26 cellular contexts compared by ENCODE assay signal in the genomic region with DNA sequence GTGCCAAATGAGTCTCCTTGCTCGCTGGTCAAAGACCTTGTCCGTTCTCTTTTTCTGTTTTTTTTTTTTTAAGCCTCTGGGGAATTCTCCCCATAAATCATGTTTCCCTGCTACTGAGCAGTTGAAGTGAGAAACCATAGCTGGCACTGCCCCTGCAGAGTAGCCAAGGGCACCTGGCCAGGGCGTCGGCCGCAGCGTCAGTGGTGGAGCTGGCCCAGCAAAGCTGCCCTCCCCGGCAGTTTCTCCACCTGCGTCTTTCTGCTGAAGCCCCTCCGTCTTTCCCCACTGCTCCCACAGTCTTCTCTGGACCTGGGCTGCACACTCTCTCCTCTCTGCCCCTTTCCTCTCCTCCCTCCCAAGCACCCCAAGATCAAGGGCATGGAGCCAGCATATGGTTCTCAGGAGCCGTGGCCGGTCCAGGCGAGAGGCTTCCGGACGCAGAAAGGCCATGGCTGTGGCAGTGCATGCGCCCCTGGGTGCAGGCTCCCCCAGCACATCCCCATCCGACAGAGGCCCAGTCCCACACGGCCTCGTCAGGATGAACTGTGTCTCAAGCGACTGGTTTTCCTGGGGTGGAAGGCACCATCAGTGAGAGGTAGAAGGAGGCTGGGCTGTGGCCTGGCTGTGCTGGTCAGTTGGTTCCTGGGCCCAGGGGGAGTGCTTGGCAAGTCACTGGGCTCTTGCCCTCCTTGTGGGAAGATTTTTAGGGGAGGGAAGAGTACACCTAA.
A peak's percentile ranks its signal among the peaks of the same experiment; 100 is the strongest.
DNase-seq lines count a peak whose midpoint lies in the region; ATAC-seq, FAIRE-seq and TF ChIP-seq lines count a peak whose summit lies in the region.
"Had no signal": no experiment of that assay in that cellular context is flagged by ENCODE, and none has a peak within 500 bp of the region (broad histone marks: within the 10 kb centered on the region; RNA-seq: fewer than 3 reads in every experiment).

No MANE protein-coding gene starts in this region.

- WGBS in stomach, 5 donors: 81 to 90% (median 86%) methylated on average over 19 of the region's 19 CpGs
- no CpG with 5 or more reads among the region's 19 CpGs for WGBS in trophoblast cell (ENCODE audit: extremely low coverage, insufficient coverage, insufficient read length)

- H2BK5ac ChIP-seq in trophoblast cell (ENCODE audit: low read depth, low read length, poor library complexity): no peak overlapping the region

- H3K4me1 Mint-ChIP-seq in activated T-helper 2 cell treated with anti-CD3 and anti-CD28 coated beads, Interferon-gamma antibody, Interleukin-2, Interleukin-4, amounts not matched to agents 10 μg/mL and 5 μg/mL and 100 μg/mL, durations not matched to agents 14 hours and 24 hours and 36 hours (ENCODE audit: low read depth): no peaks in the 10 kb centered on the region
- H3K4me1 Mint-ChIP-seq: activated naive CD8-positive, alpha-beta T cell treated with anti-CD3 and anti-CD28 coated beads for 36 hours; CD8-positive, alpha-beta memory T cell; stimulated activated naive CD8-positive, alpha-beta T cell treated with anti-CD3 and anti-CD28 coated beads, Interleukin-15, amount 100 ng/mL, for 72 hours had no signal

- no peak overlapping the region for H2AK5ac ChIP-seq in trophoblast cell (ENCODE audit: low read length)

- H3K9me3 ChIP-seq in right atrium auricular region (no peaks in the 10 kb centered on the region), stomach (no peaks in the 10 kb centered on the region), trophoblast cell (ENCODE audit: insufficient read depth, low read depth, low read length) (peaks cover 5% of the 10 kb centered on the region)
- H3K9me3 ChIP-seq: transverse colon had no signal

- TF ChIP-seq EP300 in stomach (IDR thresholded peaks at IDR 0.05): no peak

- no peaks in the 10 kb centered on the region for H3K79me1 ChIP-seq in trophoblast cell (ENCODE audit: low read length)

- H3K9me3 Mint-ChIP-seq in activated T-helper 2 cell treated with anti-CD3 and anti-CD28 coated beads, Interferon-gamma antibody, Interleukin-2, Interleukin-4, amounts not matched to agents 10 μg/mL and 5 μg/mL and 100 μg/mL, durations not matched to agents 14 hours and 24 hours and 36 hours: no peaks in the 10 kb centered on the region
- H3K9me3 Mint-ChIP-seq: activated naive CD8-positive, alpha-beta T cell treated with anti-CD3 and anti-CD28 coated beads for 36 hours; activated T-helper 1 cell treated with anti-CD3 and anti-CD28 coated beads, Interleukin-12 subunit alpha, Interleukin-12 subunit beta, Interleukin-2, Interleukin-4 antibody, amounts not matched to agents 30 ng/mL and 10 ng/mL and 1 ng/mL, durations not matched to agents 14 hours and 24 hours and 36 hours; CD8-positive, alpha-beta memory T cell; stimulated activated naive CD8-positive, alpha-beta T cell treated with anti-CD3 and anti-CD28 coated beads, Interleukin-15, amount 100 ng/mL, for 72 hours had no signal

- no peak overlapping the region for H4K91ac ChIP-seq in trophoblast cell (ENCODE audit: low read depth, low read length)

- no peak overlapping the region for H3K18ac ChIP-seq in trophoblast cell (ENCODE audit: low read length)

- FAIRE-seq in H54 (lab: Jason Lieb, UNC): no peak
- FAIRE-seq: astrocyte, GM18507, TTC549 had no signal

- no peak overlapping the region for H3K23ac ChIP-seq in trophoblast cell (ENCODE audit: low read length)

- no peak overlapping the region for H4K8ac ChIP-seq in trophoblast cell (ENCODE audit: low read depth, low read length)

- no peak overlapping the region for H2AFZ ChIP-seq in trophoblast cell (ENCODE audit: insufficient read depth, low read length, poor library complexity)
- H2AFZ ChIP-seq: PC-9 had no signal

- no peak for TF ChIP-seq CTCF in right atrium auricular region (IDR thresholded peaks at IDR 0.05)
- TF ChIP-seq CTCF in stomach (IDR thresholded peaks at IDR 0.05): no peak

- no peak overlapping the region for H2BK120ac ChIP-seq in trophoblast cell (ENCODE audit: insufficient read depth, low read length, poor library complexity)

- H3K27ac Mint-ChIP-seq in activated T-helper 2 cell treated with anti-CD3 and anti-CD28 coated beads, Interferon-gamma antibody, Interleukin-2, Interleukin-4, amounts not matched to agents 10 μg/mL and 5 μg/mL and 100 μg/mL, durations not matched to agents 14 hours and 24 hours and 36 hours: no peak overlapping the region
- H3K27ac Mint-ChIP-seq: activated CD8-positive, alpha-beta T cell treated with anti-CD3 and anti-CD28 coated beads, Interleukin-2, amount 10 ng/mL, durations not matched to agents 7 days and 5 days; activated naive CD8-positive, alpha-beta T cell treated with anti-CD3 and anti-CD28 coated beads for 36 hours; activated T-helper 1 cell treated with anti-CD3 and anti-CD28 coated beads, Interleukin-12 subunit alpha, Interleukin-12 subunit beta, Interleukin-2, Interleukin-4 antibody, amounts not matched to agents 30 ng/mL and 10 ng/mL and 1 ng/mL, durations not matched to agents 14 hours and 24 hours and 36 hours; stimulated activated naive CD8-positive, alpha-beta T cell treated with anti-CD3 and anti-CD28 coated beads, Interleukin-15, amount 100 ng/mL, for 72 hours had no signal

- H3K27ac ChIP-seq in right atrium auricular region: no peak overlapping the region
- H3K27ac ChIP-seq in stomach: no peak overlapping the region
- no peak overlapping the region for H3K27ac ChIP-seq in trophoblast cell (ENCODE audit: low read depth, low read length)
- H3K27ac ChIP-seq: PC-9, transverse colon had no signal

- no peak overlapping the region for H3K4me3 Mint-ChIP-seq in activated T-helper 2 cell treated with anti-CD3 and anti-CD28 coated beads, Interferon-gamma antibody, Interleukin-2, Interleukin-4, amounts not matched to agents 10 μg/mL and 5 μg/mL and 100 μg/mL, durations not matched to agents 14 hours and 24 hours and 36 hours (ENCODE audit: low read depth)
- H3K4me3 Mint-ChIP-seq: activated CD8-positive, alpha-beta T cell treated with anti-CD3 and anti-CD28 coated beads, Interleukin-2, amount 10 ng/mL, durations not matched to agents 7 days and 5 days; activated naive CD8-positive, alpha-beta T cell treated with anti-CD3 and anti-CD28 coated beads for 36 hours; activated T-helper 1 cell treated with anti-CD3 and anti-CD28 coated beads, Interleukin-12 subunit alpha, Interleukin-12 subunit beta, Interleukin-2, Interleukin-4 antibody, amounts not matched to agents 30 ng/mL and 10 ng/mL and 1 ng/mL, durations not matched to agents 14 hours and 24 hours and 36 hours; CD8-positive, alpha-beta memory T cell; stimulated activated naive CD8-positive, alpha-beta T cell treated with anti-CD3 and anti-CD28 coated beads, Interleukin-15, amount 100 ng/mL, for 72 hours had no signal

- no peak overlapping the region for H4K12ac ChIP-seq in trophoblast cell (ENCODE audit: low read depth, low read length)

- no peak for ATAC-seq in Right ventricle myocardium inferior
- ATAC-seq: activated CD8-positive, alpha-beta T cell treated with anti-CD3 and anti-CD28 coated beads, Interleukin-2, amount 10 ng/mL, durations not matched to agents 7 days and 5 days; stimulated activated naive CD8-positive, alpha-beta T cell treated with anti-CD3 and anti-CD28 coated beads, Interleukin-15, amount 100 ng/mL, for 72 hours had no signal

- H3K4me1 ChIP-seq in right atrium auricular region: no peaks in the 10 kb centered on the region
- no peaks in the 10 kb centered on the region for H3K4me1 ChIP-seq in stomach
- peaks cover 3 to 4% of the 10 kb centered on the region in 2 experiments for H3K4me1 ChIP-seq in trophoblast cell (ENCODE audit: control insufficient read depth in 1 of 2, insufficient read depth in 2 of 2, low read length in 2 of 2)
- H3K4me1 ChIP-seq: transverse colon had no signal

- no peak overlapping the region for H3K14ac ChIP-seq in trophoblast cell (ENCODE audit: low read length)

- H3K27me3 Mint-ChIP-seq in activated T-helper 2 cell treated with anti-CD3 and anti-CD28 coated beads, Interferon-gamma antibody, Interleukin-2, Interleukin-4, amounts not matched to agents 10 μg/mL and 5 μg/mL and 100 μg/mL, durations not matched to agents 14 hours and 24 hours and 36 hours (ENCODE audit: low read depth): no peaks in the 10 kb centered on the region
- H3K27me3 Mint-ChIP-seq: activated naive CD8-positive, alpha-beta T cell treated with anti-CD3 and anti-CD28 coated beads for 36 hours had no signal

- peak; percentile 21 for DNase-seq in right atrium auricular region (ENCODE audit: low spot score)
- no peak for DNase-seq in Right ventricle myocardium inferior (ENCODE audit: missing footprints)
- peak; percentile 2 for DNase-seq in activated T-helper 2 cell treated with anti-CD3 and anti-CD28 coated beads, Interferon-gamma antibody, Interleukin-2, Interleukin-4, amounts not matched to agents 10 μg/mL and 5 μg/mL and 100 μg/mL, durations not matched to agents 14 hours and 24 hours and 36 hours (ENCODE audit: low spot score)
- DNase-seq in mesenteric fat pad (ENCODE audit: low spot score): peak; percentile 82
- DNase-seq in stomach: peak; percentile 23
- no peak for DNase-seq in H54 (ENCODE audit: insufficient read length, low spot score)
- no peak for DNase-seq in trophoblast cell
- DNase-seq in kidney glomerular epithelial cell (lab: John Stamatoyannopoulos, UW): no peak
- DNase-seq: activated CD4-positive, CD25-positive, alpha-beta regulatory T cell treated with anti-CD3 and anti-CD28 coated beads, Interleukin-2, amount 50 U/mL, for 72 hours; activated CD8-positive, alpha-beta T cell treated with anti-CD3 and anti-CD28 coated beads, Interleukin-2, amount 10 ng/mL, durations not matched to agents 7 days and 5 days; activated naive CD8-positive, alpha-beta T cell treated with anti-CD3 and anti-CD28 coated beads for 36 hours; central memory CD4-positive, alpha-beta T cell; DMS53; Karpas-422; mesenchymal stem cell; MV-4-11; NCI-H510A; PC-9; stimulated activated naive CD8-positive, alpha-beta T cell treated with anti-CD3 and anti-CD28 coated beads, Interleukin-15, amount 100 ng/mL, for 72 hours; T-helper 1 cell had no signal

- H3K36me3 ChIP-seq in right atrium auricular region: no peaks in the 10 kb centered on the region
- H3K36me3 ChIP-seq in stomach: no peaks in the 10 kb centered on the region
- no peaks in the 10 kb centered on the region for H3K36me3 ChIP-seq in trophoblast cell (ENCODE audit: control insufficient read depth in 1 of 2, insufficient read depth in 2 of 2, low read length in 2 of 2)
- H3K36me3 ChIP-seq: transverse colon had no signal

- H3K4me3 ChIP-seq in right atrium auricular region (no peak overlapping the region), stomach (no peak overlapping the region), trophoblast cell (ENCODE audit: low read depth, low read length) (no peak overlapping the region)
- H3K4me3 ChIP-seq: PC-9, transverse colon had no signal

- H3K4ac ChIP-seq in trophoblast cell (ENCODE audit: low read depth, low read length): no peak overlapping the region

- H3K4me2 ChIP-seq in trophoblast cell (ENCODE audit: low read length): no peak overlapping the region
- H3K4me2 ChIP-seq: PC-9 had no signal

- TF ChIP-seq POLR2A in stomach (IDR thresholded peaks at IDR 0.05) (no peak), H54 (IDR thresholded peaks at IDR 0.05; ENCODE audit: low read depth, low read length) (no peak)

- H3K27me3 ChIP-seq in right atrium auricular region: no peaks in the 10 kb centered on the region
- H3K27me3 ChIP-seq in stomach: no peaks in the 10 kb centered on the region
- H3K27me3 ChIP-seq in trophoblast cell (ENCODE audit: insufficient read depth, low read length): no peaks in the 10 kb centered on the region
- H3K27me3 ChIP-seq: transverse colon had no signal

- intact Hi-C loops in Right ventricle myocardium inferior (cut with DNase I): loop anchor here (2.0 to 5.0 kb wide), 2 partner anchors 78 to 323 kb away; no protein-coding TSS in a partner anchor
- intact Hi-C loops in activated T-helper 2 cell treated with anti-CD3 and anti-CD28 coated beads, Interferon-gamma antibody, Interleukin-2, Interleukin-4, amounts not matched to agents 10 μg/mL and 5 μg/mL and 100 μg/mL, durations not matched to agents 14 hours and 24 hours and 36 hours (cut with micrococcal nuclease): no loop called here
- intact Hi-C loops in stomach (cut with DNase I; ENCODE audit: low total_unique reads): no loop called here

- H3K79me2 ChIP-seq in trophoblast cell (ENCODE audit: control insufficient read depth, insufficient read depth, low read length, poor library complexity): no peaks in the 10 kb centered on the region

- no peak overlapping the region for H3K9ac ChIP-seq in trophoblast cell (ENCODE audit: low read length)

- no peaks in the 10 kb centered on the region for H3K36me3 Mint-ChIP-seq in activated T-helper 2 cell treated with anti-CD3 and anti-CD28 coated beads, Interferon-gamma antibody, Interleukin-2, Interleukin-4, amounts not matched to agents 10 μg/mL and 5 μg/mL and 100 μg/mL, durations not matched to agents 14 hours and 24 hours and 36 hours (ENCODE audit: low read depth)
- H3K36me3 Mint-ChIP-seq: activated naive CD8-positive, alpha-beta T cell treated with anti-CD3 and anti-CD28 coated beads for 36 hours; CD8-positive, alpha-beta memory T cell had no signal

- H2BK12ac ChIP-seq in trophoblast cell (ENCODE audit: low read length): no peak overlapping the region

Comparison
In these comparisons a context has a peak if more than half of its experiments do, and no peak if none do; other contexts are left out.
1. DNase-seq: peak in right atrium auricular region (single experiment), activated T-helper 2 cell treated with anti-CD3 and anti-CD28 coated beads, Interferon-gamma antibody, Interleukin-2, Interleukin-4, amounts not matched to agents 10 μg/mL and 5 μg/mL and 100 μg/mL, durations not matched to agents 14 hours and 24 hours and 36 hours (single experiment), mesenteric fat pad (single experiment) and stomach (single experiment); none in Right ventricle myocardium inferior (single experiment), H54 (single experiment), trophoblast cell (0 of 2) and kidney glomerular epithelial cell (single experiment).